Comparison of ENCODE assay signal across 1 cellular context in the genomic region with DNA sequence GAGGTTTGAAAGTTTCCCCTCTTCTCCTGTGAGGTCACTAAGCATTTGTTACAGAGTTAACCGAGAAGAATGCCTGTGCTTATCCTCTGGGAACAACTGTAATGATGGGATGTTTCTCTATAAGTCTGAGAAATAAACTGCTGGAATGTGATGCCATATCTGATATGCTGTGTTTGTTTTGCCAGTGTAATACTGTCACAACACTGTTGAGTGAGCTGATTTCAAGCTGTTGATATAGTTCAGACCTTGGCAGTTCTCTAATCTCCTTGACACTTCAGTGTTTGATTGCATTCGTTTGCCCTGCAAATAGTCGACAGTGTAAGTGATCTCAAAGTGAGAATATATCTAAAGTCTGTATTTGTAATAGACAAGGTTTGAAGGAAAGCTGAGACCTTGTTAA.
TF ChIP-seq lines count a peak whose summit lies in the region.

No MANE protein-coding gene starts in this region.

TF ChIP-seq in GM12878, 131 proteins besides CTCF, POLR2A, EP300 and RAD21 (continued from another document):
- TF ChIP-seq RCOR1 (conservative IDR thresholded peaks at IDR 0.05; ENCODE audit: low read depth, low read length): no peak
